ENCODE assay signal across 19 cellular contexts in the genomic region with DNA sequence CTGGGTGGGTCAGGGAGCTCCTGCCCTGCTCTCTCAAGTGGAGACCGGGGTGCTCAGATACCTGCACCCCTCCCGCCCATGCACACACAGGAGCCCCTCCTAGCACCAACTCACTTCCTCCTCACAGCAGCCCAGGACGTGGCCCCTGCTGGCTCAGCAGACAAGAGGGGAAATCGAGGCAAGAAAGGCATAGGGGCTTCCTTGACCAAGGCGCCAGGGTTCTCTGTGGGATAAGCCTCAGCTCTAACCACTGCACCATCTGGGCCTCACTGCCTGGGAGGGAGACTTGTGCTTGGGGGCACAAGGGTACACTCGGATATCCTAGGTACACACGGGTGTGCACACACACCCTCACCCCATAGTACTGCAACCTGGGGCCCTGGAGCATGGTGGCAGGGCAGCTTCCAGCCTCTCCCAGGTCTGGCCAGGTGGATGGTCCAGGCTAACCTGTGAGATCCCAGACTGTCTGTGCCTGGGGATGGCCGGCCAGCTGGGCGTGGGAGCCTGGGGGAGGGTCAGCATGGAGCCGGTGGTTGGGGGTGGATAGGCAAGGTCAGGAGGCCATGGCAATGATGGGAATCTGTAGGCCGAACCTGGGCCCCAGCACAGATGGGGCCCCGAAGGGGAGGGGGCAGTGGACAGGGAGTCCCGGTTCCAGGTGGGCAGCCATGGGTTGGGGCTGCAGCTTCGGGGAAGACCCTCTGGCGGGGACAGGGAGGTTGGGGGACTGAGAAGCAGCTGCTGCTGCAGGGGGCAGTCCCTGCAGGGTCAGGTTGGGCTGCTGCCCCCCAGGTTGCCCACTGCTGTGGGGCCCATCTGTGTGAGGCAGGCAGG.
DNase-seq lines count a peak whose midpoint lies in the region; ATAC-seq and TF ChIP-seq lines count a peak whose summit lies in the region.
"Had no signal": no experiment of that assay in that cellular context is flagged by ENCODE, and none has a peak within 500 bp of the region (broad histone marks: within the 10 kb centered on the region; RNA-seq: fewer than 3 reads in every experiment).

No MANE protein-coding gene starts in this region.

- no peaks in the 10 kb centered on the region for H3K9me3 ChIP-seq in BLaER1
- H3K9me3 ChIP-seq in sigmoid colon, result no peaks in the 10 kb centered on the region

- H3K27me3 ChIP-seq in BLaER1 (no peaks in the 10 kb centered on the region), sigmoid colon (no peaks in the 10 kb centered on the region)

- DNase-seq in islet precursor cell (peak; percentile 24), sigmoid colon (peak; percentile 61), A172 (ENCODE audit: low spot score) (no peak), EL (no peak)
- DNase-seq: ACHN; AML-193; CD4-positive, alpha-beta T cell; DMS53; HCEC 1CT; KG1; NCI-H1417 treated with DMSO at 0.1 percent for 48 hours; NCI-H2029; NCI-H2171; NCI-H446; NCI-H748 treated with DMSO at 0.1 percent for 48 hours; RPMI8226 had no signal

- H3K36me3 ChIP-seq in BLaER1 (peaks cover 81% of the 10 kb centered on the region), sigmoid colon (no peaks in the 10 kb centered on the region)

- TF ChIP-seq CTCF in sigmoid colon (IDR thresholded peaks at IDR 0.05), result no peak

- H4K20me1 ChIP-seq in BLaER1, result peaks cover 89% of the 10 kb centered on the region

- no peak overlapping the region for H3K9ac ChIP-seq in BLaER1

- H3K4me1 ChIP-seq in BLaER1 (0 out of 2 replicates have a peak, but pooled peaks cover 9% of the 10 kb centered on the region), sigmoid colon (no peaks in the 10 kb centered on the region)

- WGBS in sigmoid colon, 2 donors, result 77 to 84% methylated on average over 15 of the region's 15 CpGs

- no peak for TF ChIP-seq EP300 in sigmoid colon (IDR thresholded peaks at IDR 0.05)

- H3K4me2 ChIP-seq in BLaER1, result no peak overlapping the region

- ATAC-seq in HG03457 (IDR thresholded peaks at IDR 0.05; ENCODE audit: unreplicated experiment), result no peak

- H3K4me3 ChIP-seq in BLaER1 (no peak overlapping the region), sigmoid colon (no peak overlapping the region)

- H3K27ac ChIP-seq in BLaER1, result 0 out of 2 replicates have a peak overlapping the region, but pooled peaks have one; percentile 26
- H3K27ac ChIP-seq in sigmoid colon, result no peak overlapping the region

- intact Hi-C loops in sigmoid colon (cut with DNase I), result no loop called here

- TF ChIP-seq POLR2A in GM19193 (IDR thresholded peaks at IDR 0.05; ENCODE audit: extremely low read depth, insufficient read depth, insufficient read length), result peak; percentile 44
- TF ChIP-seq POLR2A in sigmoid colon (IDR thresholded peaks at IDR 0.05), result no peak

Comparison
In these comparisons a context has a peak if more than half of its experiments do, and no peak if none do; other contexts are left out.
1. DNase-seq: peak in islet precursor cell (single experiment) and sigmoid colon (single experiment); none in A172 (single experiment) and EL (single experiment).